In genomic region chr11:14789879-14790484, GRCh38 we compare ENCODE assay signal across 8 cellular contexts.
DNase-seq lines count a peak whose midpoint lies in the region; ATAC-seq and TF ChIP-seq lines count a peak whose summit lies in the region.

No MANE protein-coding gene starts in this region.

- ATAC-seq in psoas muscle (no peak), GM19324 (IDR thresholded peaks at IDR 0.05; ENCODE audit: low FRiP score, unreplicated experiment) (no peak)

- intact Hi-C loops in psoas muscle (cut with DNase I): loop anchor here (5.0 to 10.0 kb wide), 2 partner anchors 117 to 285 kb away; partner anchors contain the start of gene CALCB (in 1 of the 2)

- H3K4me3 ChIP-seq in psoas muscle (no peak overlapping the region), H7 (ENCODE audit: insufficient read depth, low read depth, low read length) (no peak overlapping the region)

- H3K36me3 ChIP-seq in psoas muscle (ENCODE audit: insufficient read depth in 1 of 2, low read depth in 1 of 2): no peaks in the 10 kb centered on the region
- H3K36me3 ChIP-seq in H7 (replicated peaks; ENCODE audit: control insufficient read depth, insufficient read depth, low read length): no peaks in the 10 kb centered on the region

- H3K27me3 ChIP-seq in psoas muscle (ENCODE audit: insufficient read depth in 3 of 3, low read length in 2 of 3) (no peaks in the 10 kb centered on the region), H7 (ENCODE audit: control insufficient read depth, insufficient read depth, low read length) (no peaks in the 10 kb centered on the region)

- DNase-seq in NCI-H748 (lab: John Stamatoyannopoulos, UW; ENCODE audit: unreplicated experiment): peak; percentile 19
- DNase-seq in NCI-H748 treated with DMSO at 0.1 percent for 48 hours (lab: John Stamatoyannopoulos, UW): no peak
- DNase-seq in NCI-H1694 treated with DMSO at 0.1 percent for 48 hours (lab: John Stamatoyannopoulos, UW): peak; percentile 7
- DNase-seq in dermis blood vessel endothelial cell: peak; percentile 49
- DNase-seq in psoas muscle: no peak
- DNase-seq in SKM-1 treated with dmso at 0.1 percent for 144 hours (lab: John Stamatoyannopoulos, UW; ENCODE audit: unreplicated experiment): no peak
- no peak for DNase-seq in H7

- TF ChIP-seq CTCF in psoas muscle (IDR thresholded peaks at IDR 0.05): peak; percentile 36

- H3K27ac ChIP-seq in psoas muscle: no peak overlapping the region

- no peaks in the 10 kb centered on the region for H3K4me1 ChIP-seq in psoas muscle

- H3K9me3 ChIP-seq in psoas muscle: no peaks in the 10 kb centered on the region

Comparison
In these comparisons a context has a peak if more than half of its experiments do, and no peak if none do; other contexts are left out.
1. DNase-seq: peak in NCI-H748 (single experiment), NCI-H1694 treated with DMSO at 0.1 percent for 48 hours (single experiment) and dermis blood vessel endothelial cell (single experiment); none in NCI-H748 treated with DMSO at 0.1 percent for 48 hours (single experiment), psoas muscle (0 of 2), SKM-1 treated with dmso at 0.1 percent for 144 hours (single experiment) and H7 (single experiment).